Comparison of ENCODE assay signal across 1 cellular context in the genomic region with DNA sequence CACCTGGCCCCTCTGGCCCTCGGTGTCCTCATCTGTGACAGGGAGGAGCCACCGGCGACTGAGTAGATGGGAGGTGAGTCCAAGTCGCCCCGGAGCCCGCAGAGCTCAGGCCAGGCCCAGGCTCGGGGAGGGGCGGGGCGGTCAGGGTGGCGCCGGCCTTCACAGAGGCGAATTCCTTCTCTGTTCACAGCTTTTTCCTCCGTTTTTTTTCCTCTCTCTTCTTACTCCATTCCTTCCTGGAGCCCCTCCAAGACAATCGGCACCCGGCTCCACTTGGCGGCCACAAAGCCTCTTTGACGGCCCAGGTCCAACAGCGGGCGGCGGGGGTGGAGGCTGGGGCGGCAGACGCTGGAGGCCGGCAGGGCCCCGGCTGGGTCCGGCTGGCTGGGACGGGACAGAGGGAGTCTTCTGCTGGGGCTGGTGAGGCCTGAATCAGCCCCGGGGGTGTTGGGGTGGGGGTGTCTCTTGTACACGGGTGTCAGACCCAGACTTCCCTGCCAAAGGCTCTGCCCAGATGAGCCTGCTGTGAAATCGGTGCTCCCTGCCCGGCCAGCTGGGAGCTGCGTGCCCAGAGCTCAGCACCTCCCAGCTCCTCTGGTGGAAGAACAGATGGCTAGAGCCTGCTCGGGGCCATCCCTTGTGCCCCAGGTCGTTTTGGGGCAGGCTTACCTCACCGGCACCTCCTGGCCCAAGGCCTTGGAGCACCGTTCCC.
TF ChIP-seq lines count a peak whose summit lies in the region.

No MANE protein-coding gene starts in this region.

TF ChIP-seq in HepG2, 621 proteins besides CTCF, POLR2A, EP300 and RAD21:
- TF ChIP-seq ZFX (CRISPR knock-in tag; IDR thresholded peaks at IDR 0.05; ENCODE audit: low read depth) (peak; percentile 24; the same call in 1 of the 2 replicates), ZNF160 (CRISPR knock-in tag; IDR thresholded peaks at IDR 0.05) (no peak), CENPX (CRISPR knock-in tag; IDR thresholded peaks at IDR 0.05) (no peak), ZNF124 (CRISPR knock-in tag; IDR thresholded peaks at IDR 0.05) (no peak), IKZF4 (CRISPR knock-in tag; IDR thresholded peaks at IDR 0.05; ENCODE audit: borderline replicate concordance, low read depth, not compliant biosample characterization) (no peak), ZNF263 (CRISPR knock-in tag; IDR thresholded peaks at IDR 0.05) (peak; percentile 74), ZFY (CRISPR knock-in tag; IDR thresholded peaks at IDR 0.05) (peak; percentile 13; the same call in 1 of the 2 replicates), ZSCAN31 (CRISPR knock-in tag; IDR thresholded peaks at IDR 0.05; ENCODE audit: low read depth) (no peak), KDM2A (CRISPR knock-in tag; IDR thresholded peaks at IDR 0.05; ENCODE audit: borderline replicate concordance, low read depth) (0 out of 2 replicates have a peak, but pooled peaks have one; percentile 22), HDAC2 (CRISPR knock-in tag; IDR thresholded peaks at IDR 0.05) (0 out of 2 replicates have a peak, but pooled peaks have one; percentile 21), ZSCAN12 (CRISPR knock-in tag; IDR thresholded peaks at IDR 0.05) (no peak), ZNF768 (CRISPR knock-in tag; IDR thresholded peaks at IDR 0.05) (0 out of 2 replicates have a peak, but pooled peaks have one; percentile 12), ZNF296 (CRISPR knock-in tag; conservative IDR thresholded peaks at IDR 0.05) (no peak), MEF2D (CRISPR knock-in tag; IDR thresholded peaks at IDR 0.05) (no peak), FOSL2 (CRISPR knock-in tag; IDR thresholded peaks at IDR 0.05) (peak; percentile 6; the same call in 1 of the 2 replicates), KMT2B (CRISPR knock-in tag; IDR thresholded peaks at IDR 0.05) (no peak), EZH2 (conservative IDR thresholded peaks at IDR 0.05; ENCODE audit: low read depth, low read length) (peak; percentile 39; the same call in 1 of the 2 replicates)
- TF ChIP-seq, protein P1, sequence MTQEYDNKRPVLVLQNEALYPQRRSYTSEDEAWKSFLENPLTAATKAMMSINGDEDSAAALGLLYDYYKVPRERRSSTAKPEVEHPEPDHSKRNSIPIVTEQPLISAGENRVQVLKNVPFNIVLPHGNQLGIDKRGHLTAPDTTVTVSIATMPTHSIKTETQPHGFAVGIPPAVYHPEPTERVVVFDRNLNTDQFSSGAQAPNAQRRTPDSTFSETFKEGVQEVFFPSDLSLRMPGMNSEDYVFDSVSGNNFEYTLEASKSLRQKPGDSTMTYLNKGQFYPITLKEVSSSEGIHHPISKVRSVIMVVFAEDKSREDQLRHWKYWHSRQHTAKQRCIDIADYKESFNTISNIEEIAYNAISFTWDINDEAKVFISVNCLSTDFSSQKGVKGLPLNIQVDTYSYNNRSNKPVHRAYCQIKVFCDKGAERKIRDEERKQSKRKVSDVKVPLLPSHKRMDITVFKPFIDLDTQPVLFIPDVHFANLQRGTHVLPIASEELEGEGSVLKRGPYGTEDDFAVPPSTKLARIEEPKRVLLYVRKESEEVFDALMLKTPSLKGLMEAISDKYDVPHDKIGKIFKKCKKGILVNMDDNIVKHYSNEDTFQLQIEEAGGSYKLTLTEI (CRISPR knock-in tag; conservative IDR thresholded peaks at IDR 0.05), result no peak
- TF ChIP-seq, protein P2, sequence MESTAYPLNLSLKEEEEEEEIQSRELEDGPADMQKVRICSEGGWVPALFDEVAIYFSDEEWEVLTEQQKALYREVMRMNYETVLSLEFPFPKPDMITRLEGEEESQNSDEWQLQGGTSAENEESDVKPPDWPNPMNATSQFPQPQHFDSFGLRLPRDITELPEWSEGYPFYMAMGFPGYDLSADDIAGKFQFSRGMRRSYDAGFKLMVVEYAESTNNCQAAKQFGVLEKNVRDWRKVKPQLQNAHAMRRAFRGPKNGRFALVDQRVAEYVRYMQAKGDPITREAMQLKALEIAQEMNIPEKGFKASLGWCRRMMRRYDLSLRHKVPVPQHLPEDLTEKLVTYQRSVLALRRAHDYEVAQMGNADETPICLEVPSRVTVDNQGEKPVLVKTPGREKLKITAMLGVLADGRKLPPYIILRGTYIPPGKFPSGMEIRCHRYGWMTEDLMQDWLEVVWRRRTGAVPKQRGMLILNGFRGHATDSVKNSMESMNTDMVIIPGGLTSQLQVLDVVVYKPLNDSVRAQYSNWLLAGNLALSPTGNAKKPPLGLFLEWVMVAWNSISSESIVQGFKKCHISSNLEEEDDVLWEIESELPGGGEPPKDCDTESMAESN (CRISPR knock-in tag; conservative IDR thresholded peaks at IDR 0.05), result no peak
- TF ChIP-seq, protein P3, sequence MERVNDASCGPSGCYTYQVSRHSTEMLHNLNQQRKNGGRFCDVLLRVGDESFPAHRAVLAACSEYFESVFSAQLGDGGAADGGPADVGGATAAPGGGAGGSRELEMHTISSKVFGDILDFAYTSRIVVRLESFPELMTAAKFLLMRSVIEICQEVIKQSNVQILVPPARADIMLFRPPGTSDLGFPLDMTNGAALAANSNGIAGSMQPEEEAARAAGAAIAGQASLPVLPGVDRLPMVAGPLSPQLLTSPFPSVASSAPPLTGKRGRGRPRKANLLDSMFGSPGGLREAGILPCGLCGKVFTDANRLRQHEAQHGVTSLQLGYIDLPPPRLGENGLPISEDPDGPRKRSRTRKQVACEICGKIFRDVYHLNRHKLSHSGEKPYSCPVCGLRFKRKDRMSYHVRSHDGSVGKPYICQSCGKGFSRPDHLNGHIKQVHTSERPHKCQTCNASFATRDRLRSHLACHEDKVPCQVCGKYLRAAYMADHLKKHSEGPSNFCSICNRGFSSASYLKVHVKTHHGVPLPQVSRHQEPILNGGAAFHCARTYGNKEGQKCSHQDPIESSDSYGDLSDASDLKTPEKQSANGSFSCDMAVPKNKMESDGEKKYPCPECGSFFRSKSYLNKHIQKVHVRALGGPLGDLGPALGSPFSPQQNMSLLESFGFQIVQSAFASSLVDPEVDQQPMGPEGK (CRISPR knock-in tag; IDR thresholded peaks at IDR 0.05), result peak; percentile 19; the same call in 1 of the 2 replicates
- TF ChIP-seq, protein P4, sequence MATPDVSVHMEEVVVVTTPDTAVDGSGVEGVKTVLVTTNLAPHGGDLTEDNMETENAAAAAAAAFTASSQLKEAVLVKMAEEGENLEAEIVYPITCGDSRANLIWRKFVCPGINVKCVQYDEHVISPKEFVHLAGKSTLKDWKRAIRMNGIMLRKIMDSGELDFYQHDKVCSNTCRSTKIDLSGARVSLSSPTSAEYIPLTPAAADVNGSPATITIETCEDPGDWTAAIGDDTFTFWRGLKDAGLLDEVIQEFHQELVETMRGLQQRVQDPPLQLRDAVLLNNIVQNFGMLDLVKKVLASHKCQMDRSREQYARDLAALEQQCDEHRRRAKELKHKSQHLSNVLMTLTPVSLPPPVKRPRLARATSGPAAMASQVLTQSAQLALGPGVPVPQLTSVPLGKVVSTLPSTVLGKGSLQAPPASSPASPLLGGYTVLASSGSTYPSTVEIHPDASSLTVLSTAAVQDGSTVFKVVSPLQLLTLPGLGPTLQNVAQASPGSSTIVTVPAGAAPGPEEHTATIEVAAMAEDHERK (CRISPR knock-in tag; IDR thresholded peaks at IDR 0.05; ENCODE audit: low read depth), result no peak
- TF ChIP-seq, protein P5, sequence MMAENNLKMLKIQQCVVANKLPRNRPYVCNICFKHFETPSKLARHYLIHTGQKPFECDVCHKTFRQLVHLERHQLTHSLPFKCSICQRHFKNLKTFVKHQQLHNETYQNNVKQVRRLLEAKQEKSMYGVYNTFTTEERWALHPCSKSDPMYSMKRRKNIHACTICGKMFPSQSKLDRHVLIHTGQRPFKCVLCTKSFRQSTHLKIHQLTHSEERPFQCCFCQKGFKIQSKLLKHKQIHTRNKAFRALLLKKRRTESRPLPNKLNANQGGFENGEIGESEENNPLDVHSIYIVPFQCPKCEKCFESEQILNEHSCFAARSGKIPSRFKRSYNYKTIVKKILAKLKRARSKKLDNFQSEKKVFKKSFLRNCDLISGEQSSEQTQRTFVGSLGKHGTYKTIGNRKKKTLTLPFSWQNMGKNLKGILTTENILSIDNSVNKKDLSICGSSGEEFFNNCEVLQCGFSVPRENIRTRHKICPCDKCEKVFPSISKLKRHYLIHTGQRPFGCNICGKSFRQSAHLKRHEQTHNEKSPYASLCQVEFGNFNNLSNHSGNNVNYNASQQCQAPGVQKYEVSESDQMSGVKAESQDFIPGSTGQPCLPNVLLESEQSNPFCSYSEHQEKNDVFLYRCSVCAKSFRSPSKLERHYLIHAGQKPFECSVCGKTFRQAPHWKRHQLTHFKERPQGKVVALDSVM (CRISPR knock-in tag; IDR thresholded peaks at IDR 0.05), result peak; percentile 82
